In the genomic region with DNA sequence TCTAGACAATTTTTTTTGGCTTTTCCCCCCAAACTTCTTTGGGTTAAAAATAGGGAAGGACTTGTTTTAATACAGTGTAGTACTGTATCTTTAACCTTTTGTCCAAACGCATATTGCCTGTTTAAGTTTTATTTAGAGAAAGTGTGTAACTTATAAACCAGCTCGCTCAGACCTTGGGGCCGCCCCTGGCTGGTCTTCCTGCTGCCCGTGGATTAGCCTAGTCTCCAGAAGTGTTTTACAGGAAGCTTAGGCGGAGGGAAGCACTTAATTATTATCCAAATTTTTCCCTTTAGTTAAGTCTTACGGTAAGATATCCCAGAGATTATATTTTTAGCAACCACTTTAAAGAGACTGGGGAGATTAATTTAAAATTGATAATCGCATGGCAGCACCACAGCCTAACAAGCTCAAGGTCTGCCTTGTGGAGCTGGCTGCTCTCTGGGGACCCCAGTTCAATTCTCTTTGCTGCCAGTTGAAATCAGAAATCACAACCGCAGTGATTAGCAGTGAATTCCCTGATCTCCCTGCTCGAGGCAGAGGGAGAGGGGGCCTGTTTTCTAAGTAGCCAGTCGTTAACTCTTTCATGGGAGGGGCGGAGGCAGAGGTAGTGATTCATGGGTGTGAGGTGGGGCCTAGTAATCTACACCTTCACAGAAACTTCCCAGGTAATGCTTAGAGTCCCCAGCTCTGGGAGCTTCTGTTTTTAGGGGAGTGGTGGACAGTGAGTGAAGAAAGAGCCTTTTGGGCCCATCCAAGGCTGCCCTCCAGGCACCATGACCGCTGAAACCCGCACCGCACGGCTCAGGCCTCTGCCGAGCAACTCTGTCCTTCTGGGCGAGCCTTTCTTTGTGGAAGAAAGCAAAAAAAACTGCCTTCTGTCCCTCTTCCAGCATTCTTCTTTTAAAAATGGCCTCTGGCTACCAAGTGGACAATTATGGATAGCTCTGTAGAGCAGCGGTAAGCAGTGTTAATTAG, we compare ENCODE assay signal across 20 cellular contexts.
DNase-seq lines count a peak whose midpoint lies in the region; ATAC-seq and TF ChIP-seq lines count a peak whose summit lies in the region.
"Had no signal": no experiment of that assay in that cellular context is flagged by ENCODE, and none has a peak within 500 bp of the region (broad histone marks: within the 10 kb centered on the region; RNA-seq: fewer than 3 reads in every experiment).

No MANE protein-coding gene starts in this region.

- intact Hi-C loops in mucosa of descending colon (cut with DNase I, micrococcal nuclease): no loop called here
- intact Hi-C loops in CD8-positive, alpha-beta T cell (cut with DNase I, micrococcal nuclease): no loop called here

- H3K79me2 ChIP-seq in MM.1S (ENCODE audit: low read length): no peaks in the 10 kb centered on the region

- CTCF ChIA-PET in CD8-positive, alpha-beta T cell (lab: Charles Lee): interaction anchor here (0.5 to 1.4 kb wide), 3 partner anchors 14 to 1884 kb away, joined by 3 to 4 read pairs (median 3); no protein-coding TSS in a partner anchor

- no peaks in the 10 kb centered on the region for H3K9me2 ChIP-seq in MM.1S (replicated peaks; ENCODE audit: insufficient read depth, low read length)

- peak overlapping the region; percentile 21 for H3K9ac ChIP-seq in HUES48 (ENCODE audit: low read depth, low read length)
- H3K9ac ChIP-seq in MM.1S (ENCODE audit: low read length): no peak overlapping the region

- H3K36me3 ChIP-seq in HUES48 (ENCODE audit: control insufficient read depth, insufficient read depth, low read length): no peaks in the 10 kb centered on the region
- H3K36me3 ChIP-seq in mucosa of descending colon (ENCODE audit: low read depth): no peaks in the 10 kb centered on the region
- no peaks in the 10 kb centered on the region for H3K36me3 ChIP-seq in MM.1S (replicated peaks; ENCODE audit: insufficient read depth, low read length)
- H3K36me3 ChIP-seq in CD8-positive, alpha-beta T cell (ENCODE audit: insufficient read depth, low read length): no peaks in the 10 kb centered on the region
- H3K36me3 ChIP-seq: ascending aorta had no signal

- TF ChIP-seq CTCF in epithelial cell of esophagus (IDR thresholded peaks at IDR 0.05; ENCODE audit: insufficient read depth, low read depth, low read length, missing control alignments) (no peak), mucosa of descending colon (IDR thresholded peaks at IDR 0.05) (no peak), MM.1S (IDR thresholded peaks at IDR 0.05; ENCODE audit: low read length) (no peak)
- no peak for TF ChIP-seq CTCF in CD8-positive, alpha-beta T cell (IDR thresholded peaks at IDR 0.05)

- H3K4me3 ChIP-seq in HUES48 (ENCODE audit: low read depth, low read length) (no peak overlapping the region), epithelial cell of esophagus (ENCODE audit: low read length) (no peak overlapping the region), mucosa of descending colon (no peak overlapping the region), MM.1S (ENCODE audit: low read length) (no peak overlapping the region)
- no peak overlapping the region for H3K4me3 ChIP-seq in CD8-positive, alpha-beta T cell (ENCODE audit: low read depth, low read length)
- H3K4me3 ChIP-seq: ascending aorta had no signal

- no peaks in the 10 kb centered on the region for H3K36me3 Mint-ChIP-seq in CD8-positive, alpha-beta T cell

- H3K27me3 Mint-ChIP-seq in CD8-positive, alpha-beta T cell (ENCODE audit: low read depth): no peaks in the 10 kb centered on the region

- H3K4me1 ChIP-seq in HUES48 (ENCODE audit: control insufficient read depth, insufficient read depth, low read length) (peaks cover 53% of the 10 kb centered on the region), mucosa of descending colon (ENCODE audit: low read depth) (peaks cover 15% of the 10 kb centered on the region), MM.1S (ENCODE audit: low read length) (no peaks in the 10 kb centered on the region)
- H3K4me1 ChIP-seq in CD8-positive, alpha-beta T cell (ENCODE audit: insufficient read depth, low read length): no peaks in the 10 kb centered on the region
- H3K4me1 ChIP-seq: ascending aorta had no signal

- H4K20me1 ChIP-seq in MM.1S (ENCODE audit: insufficient read depth, low read length): no peaks in the 10 kb centered on the region

- ATAC-seq in mucosa of descending colon: peak; percentile 27
- ATAC-seq in CD8-positive, alpha-beta T cell: no peak
- ATAC-seq: left colon had no signal

- H3K27ac Mint-ChIP-seq in CD8-positive, alpha-beta T cell: no peak overlapping the region
- H3K27ac Mint-ChIP-seq: HFFc6; T-helper 2 cell treated with Interferon-gamma antibody and Interleukin-4, amounts not matched to agents 5 μg/mL and 100 μg/mL, for 36 hours had no signal

- no peak overlapping the region for H3K4me3 Mint-ChIP-seq in CD8-positive, alpha-beta T cell
- H3K4me3 Mint-ChIP-seq: HFFc6; T-helper 2 cell treated with Interferon-gamma antibody and Interleukin-4, amounts not matched to agents 5 μg/mL and 100 μg/mL, for 36 hours had no signal

- POLR2A ChIA-PET in CD8-positive, alpha-beta T cell (lab: Charles Lee): no interaction called here

- H3K9me3 Mint-ChIP-seq in CD8-positive, alpha-beta T cell: no peaks in the 10 kb centered on the region
- H3K9me3 Mint-ChIP-seq: T-helper 2 cell treated with Interferon-gamma antibody and Interleukin-4, amounts not matched to agents 5 μg/mL and 100 μg/mL, for 36 hours had no signal

- H3K27me3 ChIP-seq in HUES48 (ENCODE audit: control insufficient read depth, insufficient read depth, low read length) (0 out of 2 replicates have a peak, but pooled peaks cover 3% of the 10 kb centered on the region), MM.1S (replicated peaks; ENCODE audit: insufficient read depth, low read length) (no peaks in the 10 kb centered on the region)
- no peaks in the 10 kb centered on the region for H3K27me3 ChIP-seq in CD8-positive, alpha-beta T cell (ENCODE audit: insufficient read depth, low read length)
- H3K27me3 ChIP-seq: ascending aorta had no signal

- H3K4me1 Mint-ChIP-seq in CD8-positive, alpha-beta T cell (ENCODE audit: low read depth): peaks cover 5% of the 10 kb centered on the region

- H3K9me3 ChIP-seq in HUES48 (ENCODE audit: control insufficient read depth, insufficient read depth, low read length) (no peaks in the 10 kb centered on the region), mucosa of descending colon (no peaks in the 10 kb centered on the region), MM.1S (replicated peaks; ENCODE audit: insufficient read depth, low read length) (no peaks in the 10 kb centered on the region)
- H3K9me3 ChIP-seq in CD8-positive, alpha-beta T cell (ENCODE audit: low read length): no peaks in the 10 kb centered on the region
- H3K9me3 ChIP-seq: ascending aorta, Caco-2 had no signal

- H3K4me2 ChIP-seq in MM.1S (ENCODE audit: low read depth, low read length): no peak overlapping the region

- no peak overlapping the region for H2AFZ ChIP-seq in MM.1S (ENCODE audit: low read length)

- DNase-seq in D341Med (ENCODE audit: low spot score) (peak; percentile 80), epithelial cell of esophagus (ENCODE audit: low read depth) (peak; percentile 58), mucosa of descending colon (no peak), GOT3 (lab: John Stamatoyannopoulos, UW) (no peak), MM.1S (no peak)
- no peak for DNase-seq in activated CD8-positive, alpha-beta memory T cell treated with anti-CD3 and anti-CD28 coated beads for 24 hours
- DNase-seq in CD8-positive, alpha-beta T cell: no peak
- DNase-seq: activated CD8-positive, alpha-beta memory T cell treated with anti-CD3 and anti-CD28 coated beads, Interleukin-2, amount 50 U/mL, for 4 hours; activated gamma-delta T cell treated with Interleukin-2 at 50 U/mL for 16 hours; Caco-2; cortex of kidney; erythroblast; HFFc6; KG1; left colon; Right ventricle myocardium superior had no signal

- no peaks in the 10 kb centered on the region for H3F3A ChIP-seq in MM.1S (ENCODE audit: insufficient read depth, low read length)

- H3K27ac ChIP-seq in HUES48 (ENCODE audit: low read depth, low read length) (peak overlapping the region; percentile 70), MM.1S (ENCODE audit: low read length) (no peak overlapping the region)
- H3K27ac ChIP-seq in CD8-positive, alpha-beta T cell (ENCODE audit: low read depth, low read length): no peak overlapping the region
- H3K27ac ChIP-seq: ascending aorta, HL-60 had no signal

Comparison
In these comparisons a context has a peak if more than half of its experiments do, and no peak if none do; other contexts are left out.
1. DNase-seq: peak in D341Med (single experiment) and epithelial cell of esophagus (single experiment); none in mucosa of descending colon (0 of 3), GOT3 (single experiment), activated CD8-positive, alpha-beta memory T cell treated with anti-CD3 and anti-CD28 coated beads for 24 hours (single experiment), MM.1S (single experiment) and CD8-positive, alpha-beta T cell (0 of 7).